ENCODE assay signal across 1 cellular context in the genomic region with DNA sequence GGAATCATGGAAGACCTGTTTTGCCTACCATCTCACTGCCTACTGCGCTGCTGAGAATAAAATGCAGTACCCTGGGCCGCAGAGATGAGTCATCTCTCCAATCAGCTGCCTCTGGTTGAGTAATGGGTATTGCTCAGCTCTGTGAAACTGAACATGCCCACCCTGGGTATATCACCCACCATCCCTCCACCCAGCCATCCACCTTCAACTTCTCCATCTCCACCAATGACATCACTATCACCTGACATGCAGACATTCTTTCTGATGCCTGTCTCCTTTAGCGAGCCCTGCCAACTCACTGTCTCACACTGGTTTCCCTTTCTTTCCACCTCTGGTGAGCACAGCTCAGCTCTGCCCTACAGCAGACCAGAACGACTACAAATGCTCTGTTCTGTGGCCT.
TF ChIP-seq lines count a peak whose summit lies in the region.

No MANE protein-coding gene starts in this region.

TF ChIP-seq in HepG2, 621 proteins besides CTCF, POLR2A, EP300 and RAD21 (continued from another document):
- TF ChIP-seq, protein P1, sequence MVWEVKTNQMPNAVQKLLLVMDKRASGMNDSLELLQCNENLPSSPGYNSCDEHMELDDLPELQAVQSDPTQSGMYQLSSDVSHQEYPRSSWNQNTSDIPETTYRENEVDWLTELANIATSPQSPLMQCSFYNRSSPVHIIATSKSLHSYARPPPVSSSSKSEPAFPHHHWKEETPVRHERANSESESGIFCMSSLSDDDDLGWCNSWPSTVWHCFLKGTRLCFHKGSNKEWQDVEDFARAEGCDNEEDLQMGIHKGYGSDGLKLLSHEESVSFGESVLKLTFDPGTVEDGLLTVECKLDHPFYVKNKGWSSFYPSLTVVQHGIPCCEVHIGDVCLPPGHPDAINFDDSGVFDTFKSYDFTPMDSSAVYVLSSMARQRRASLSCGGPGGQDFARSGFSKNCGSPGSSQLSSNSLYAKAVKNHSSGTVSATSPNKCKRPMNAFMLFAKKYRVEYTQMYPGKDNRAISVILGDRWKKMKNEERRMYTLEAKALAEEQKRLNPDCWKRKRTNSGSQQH (CRISPR knock-in tag; IDR thresholded peaks at IDR 0.05; ENCODE audit: low read depth) = no peak
- TF ChIP-seq, protein P2, sequence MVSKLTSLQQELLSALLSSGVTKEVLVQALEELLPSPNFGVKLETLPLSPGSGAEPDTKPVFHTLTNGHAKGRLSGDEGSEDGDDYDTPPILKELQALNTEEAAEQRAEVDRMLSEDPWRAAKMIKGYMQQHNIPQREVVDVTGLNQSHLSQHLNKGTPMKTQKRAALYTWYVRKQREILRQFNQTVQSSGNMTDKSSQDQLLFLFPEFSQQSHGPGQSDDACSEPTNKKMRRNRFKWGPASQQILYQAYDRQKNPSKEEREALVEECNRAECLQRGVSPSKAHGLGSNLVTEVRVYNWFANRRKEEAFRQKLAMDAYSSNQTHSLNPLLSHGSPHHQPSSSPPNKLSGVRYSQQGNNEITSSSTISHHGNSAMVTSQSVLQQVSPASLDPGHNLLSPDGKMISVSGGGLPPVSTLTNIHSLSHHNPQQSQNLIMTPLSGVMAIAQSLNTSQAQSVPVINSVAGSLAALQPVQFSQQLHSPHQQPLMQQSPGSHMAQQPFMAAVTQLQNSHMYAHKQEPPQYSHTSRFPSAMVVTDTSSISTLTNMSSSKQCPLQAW (CRISPR knock-in tag; IDR thresholded peaks at IDR 0.05) = no peak
- no peak for TF ChIP-seq CHCHD3 (CRISPR knock-in tag; IDR thresholded peaks at IDR 0.05)
